In genomic region chr16:72947379-72948237, GRCh38 we compare ENCODE assay signal across 1 cellular context.
TF ChIP-seq lines count a peak whose summit lies in the region.

No MANE protein-coding gene starts in this region.

TF ChIP-seq in HepG2, 621 proteins besides CTCF, POLR2A, EP300 and RAD21 (continued from another document and continues in another):
- no peak for TF ChIP-seq HIC2 (CRISPR knock-in tag; IDR thresholded peaks at IDR 0.05; ENCODE audit: low read depth)
- peak; percentile 79; the same call in 1 of the 2 replicates for TF ChIP-seq POGZ (CRISPR knock-in tag; IDR thresholded peaks at IDR 0.05)
- TF ChIP-seq PAF1 (CRISPR knock-in tag; IDR thresholded peaks at IDR 0.05): no peak
- no peak for TF ChIP-seq ZNF207 (IDR thresholded peaks at IDR 0.05; ENCODE audit: borderline replicate concordance)
- TF ChIP-seq DR1 (CRISPR knock-in tag; IDR thresholded peaks at IDR 0.05): no peak
- TF ChIP-seq RFXANK (CRISPR knock-in tag; IDR thresholded peaks at IDR 0.05): no peak
- no peak for TF ChIP-seq ZNF180 (CRISPR knock-in tag; IDR thresholded peaks at IDR 0.05; ENCODE audit: borderline replicate concordance, low read depth)
- TF ChIP-seq ZBTB38 (CRISPR knock-in tag; IDR thresholded peaks at IDR 0.05): peak; percentile 93
- 0 out of 2 replicates have a peak, but pooled peaks have one; percentile 55 for TF ChIP-seq ZNF747 (CRISPR knock-in tag; IDR thresholded peaks at IDR 0.05; ENCODE audit: borderline replicate concordance)
- TF ChIP-seq SSRP1 (CRISPR knock-in tag; IDR thresholded peaks at IDR 0.05): no peak
- TF ChIP-seq SMARCC2 (IDR thresholded peaks at IDR 0.05): no peak
- peak; percentile 83 for TF ChIP-seq SP5 (CRISPR knock-in tag; IDR thresholded peaks at IDR 0.05; ENCODE audit: borderline replicate concordance, low read depth)
- TF ChIP-seq ZNF646 (CRISPR knock-in tag; IDR thresholded peaks at IDR 0.05): no peak
- TF ChIP-seq PATZ1 (CRISPR knock-in tag; IDR thresholded peaks at IDR 0.05): peak; percentile 75
- TF ChIP-seq MTA1 (CRISPR knock-in tag; IDR thresholded peaks at IDR 0.05; ENCODE audit: borderline replicate concordance): peak; percentile 74; the same call in 1 of the 2 replicates
- peak; percentile 97 for TF ChIP-seq TBX2 (CRISPR knock-in tag; IDR thresholded peaks at IDR 0.05; ENCODE audit: borderline replicate concordance)
- TF ChIP-seq CC2D1A (CRISPR knock-in tag; IDR thresholded peaks at IDR 0.05): no peak
- TF ChIP-seq ZSCAN5A (CRISPR knock-in tag; IDR thresholded peaks at IDR 0.05; ENCODE audit: borderline replicate concordance): no peak; the same call in 1 of the 2 replicates
- TF ChIP-seq ZNF746 (CRISPR knock-in tag; IDR thresholded peaks at IDR 0.05): no peak
- no peak for TF ChIP-seq ZC3H13 (CRISPR knock-in tag; IDR thresholded peaks at IDR 0.05)
- TF ChIP-seq FOXA3 (CRISPR knock-in tag; IDR thresholded peaks at IDR 0.05): peak; percentile 51; the same call in 1 of the 2 replicates
- no peak for TF ChIP-seq ZNF274 (CRISPR knock-in tag; IDR thresholded peaks at IDR 0.05)
- no peak for TF ChIP-seq DDIT3 (CRISPR knock-in tag; IDR thresholded peaks at IDR 0.05)
- no peak for TF ChIP-seq ARID2 (CRISPR knock-in tag; IDR thresholded peaks at IDR 0.05; ENCODE audit: borderline replicate concordance)
- TF ChIP-seq ZNF367 (CRISPR knock-in tag; IDR thresholded peaks at IDR 0.05; ENCODE audit: borderline replicate concordance): no peak
- TF ChIP-seq GTF2F1 (IDR thresholded peaks at IDR 0.05; ENCODE audit: low read length): no peak
- TF ChIP-seq ZNF781 (CRISPR knock-in tag; IDR thresholded peaks at IDR 0.05; ENCODE audit: borderline replicate concordance, not compliant biosample characterization): no peak
- no peak for TF ChIP-seq CSRNP1 (CRISPR knock-in tag; IDR thresholded peaks at IDR 0.05)
- no peak for TF ChIP-seq ZNF75D (CRISPR knock-in tag; IDR thresholded peaks at IDR 0.05; ENCODE audit: borderline replicate concordance)
- TF ChIP-seq JUN (CRISPR knock-in tag; IDR thresholded peaks at IDR 0.05): peak; percentile 78; the same call in 1 of the 2 replicates
- TF ChIP-seq DZIP1 (CRISPR knock-in tag; IDR thresholded peaks at IDR 0.05): no peak
- TF ChIP-seq NRL (CRISPR knock-in tag; IDR thresholded peaks at IDR 0.05; ENCODE audit: borderline replicate concordance): no peak; the same call in 1 of the 2 replicates
- TF ChIP-seq CBX5 (CRISPR knock-in tag; IDR thresholded peaks at IDR 0.05; ENCODE audit: borderline replicate concordance): peak; percentile 84; the same call in 1 of the 2 replicates
- TF ChIP-seq TBX3 (IDR thresholded peaks at IDR 0.05; ENCODE audit: borderline replicate concordance): peak; percentile 64; the same call in 1 of the 2 replicates
- TF ChIP-seq ZNF510 (CRISPR knock-in tag; IDR thresholded peaks at IDR 0.05; ENCODE audit: low read depth): peak; percentile 16; the same call in 1 of the 2 replicates
- TF ChIP-seq MAX (IDR thresholded peaks at IDR 0.05): peak; percentile 23; the same call in 1 of the 2 replicates
- no peak for TF ChIP-seq SOX13 (IDR thresholded peaks at IDR 0.05)
- peak in 1 of 2 experiments; percentile 81; a peak in 2 of 4 replicates for TF ChIP-seq SOX13 (CRISPR knock-in tag; conservative IDR thresholded peaks at IDR 0.05 in 1 of 2, IDR thresholded peaks at IDR 0.05 in 1 of 2)
- TF ChIP-seq NR1H2 (CRISPR knock-in tag; IDR thresholded peaks at IDR 0.05; ENCODE audit: borderline replicate concordance, low read depth): no peak
- no peak for TF ChIP-seq ZNF230 (CRISPR knock-in tag; IDR thresholded peaks at IDR 0.05)
- TF ChIP-seq LRRFIP1 (CRISPR knock-in tag; conservative IDR thresholded peaks at IDR 0.05): no peak
- TF ChIP-seq CENPT (CRISPR knock-in tag; IDR thresholded peaks at IDR 0.05; ENCODE audit: low read depth): no peak
- peak; percentile 40; the same call in 1 of the 2 replicates for TF ChIP-seq SMC3 (IDR thresholded peaks at IDR 0.05; ENCODE audit: low read length)
- TF ChIP-seq ZC3H4 (CRISPR knock-in tag; IDR thresholded peaks at IDR 0.05; ENCODE audit: borderline replicate concordance): no peak
